ENCODE assay signal across 9 cellular contexts in genomic region chr2:70553334-70553583, GRCh38. TPM values are rescaled to one million over a fixed set of nuclear protein-coding genes. Genes with fewer than 3 reads are reported as not detected.
DNase-seq lines count a peak whose midpoint lies in the region; ATAC-seq, FAIRE-seq and TF ChIP-seq lines count a peak whose summit lies in the region.
"Had no signal": no experiment of that assay in that cellular context is flagged by ENCODE, and none has a peak within 500 bp of the region (broad histone marks: within the 10 kb centered on the region; RNA-seq: fewer than 3 reads in every experiment).

No MANE protein-coding gene starts in this region.

- TF ChIP-seq POLR2A in GM12878 (IDR thresholded peaks at IDR 0.05; ENCODE audit: low read depth, low read length), result no peak

- WGBS in GM12878 (ENCODE audit: insufficient coverage, insufficient replicate concordance, low lambda C conversion rate, missing lambda C conversion rate), result 2% methylated on average over 18 of the region's 18 CpGs

- TF ChIP-seq CTCF in GM12878 (IDR thresholded peaks at IDR 0.05 in 2 of 3, conservative IDR thresholded peaks at IDR 0.05 in 1 of 3; ENCODE audit: control insufficient read depth in 2 of 3, extremely low read depth in 1 of 3, insufficient read depth in 1 of 3, low read depth in 3 of 3, low read length in 3 of 3), result no peak

- POLR2A ChIA-PET in GM12878 (lab: Charles Lee), result no interaction called here

- no peaks in the 10 kb centered on the region for H3K36me3 Mint-ChIP-seq in activated naive CD4-positive, alpha-beta T cell treated with anti-CD3 and anti-CD28 coated beads for 36 hours (ENCODE audit: low read depth)

- no peaks in the 10 kb centered on the region for H3K79me2 ChIP-seq in GM12878 (ENCODE audit: control insufficient read depth, insufficient read depth, low read length)

- intact Hi-C loops in activated naive CD4-positive, alpha-beta T cell treated with anti-CD3 and anti-CD28 coated beads for 36 hours (cut with micrococcal nuclease), result loop anchor here (2.0 to 5.0 kb wide), 3 partner anchors 81 to 234 kb away; no protein-coding TSS in a partner anchor
- intact Hi-C loops in GM12878 (cut with micrococcal nuclease; ENCODE audit: unreplicated experiment), result no loop called here

- peaks cover 11 to 16% of the 10 kb centered on the region in 2 experiments for H3K27me3 ChIP-seq in GM12878 (replicated peaks in 1 of 2; ENCODE audit: control insufficient read depth in 2 of 2, insufficient read depth in 2 of 2, low read length in 1 of 2)
- peaks cover 7 to 43% (median 16%) of the 10 kb centered on the region in 5 donors for H3K27me3 ChIP-seq in subcutaneous abdominal adipose tissue (ENCODE audit: control insufficient read depth in 5 of 5, insufficient read depth in 4 of 5, low read length in 5 of 5)

- H3K9me3 ChIP-seq in GM12878 (replicated peaks; ENCODE audit: control insufficient read depth, insufficient read depth, low read length) (no peaks in the 10 kb centered on the region), subcutaneous abdominal adipose tissue (ENCODE audit: control insufficient read depth in 5 of 5, low read length in 5 of 5) (no peaks in the 10 kb centered on the region)

- in situ Hi-C loops in GM12878 (cut with MboI), result no loop called here

- BruUV-seq in GM12878 (replicated peaks; lab: Mats Ljungman, UMichigan), result no TSS peak

- SMC1A ChIA-PET in GM12878 (lab: Charles Lee; ENCODE audit: uncharacterized antibody, unreplicated experiment), result no interaction called here

- peaks cover 14% of the 10 kb centered on the region for H3K4me1 Mint-ChIP-seq in activated naive CD4-positive, alpha-beta T cell treated with anti-CD3 and anti-CD28 coated beads for 36 hours (ENCODE audit: low read depth)

- H3K9me3 Mint-ChIP-seq in activated naive CD4-positive, alpha-beta T cell treated with anti-CD3 and anti-CD28 coated beads for 36 hours, result no peaks in the 10 kb centered on the region

- no peaks in the 10 kb centered on the region; the same call in 1 of the 2 replicates for H4K20me1 ChIP-seq in GM12878 (ENCODE audit: control insufficient read depth, insufficient read depth)

- H3K4me3 ChIP-seq in GM12878 (no peak overlapping the region), subcutaneous abdominal adipose tissue (ENCODE audit: low read depth in 1 of 5, low read length in 5 of 5) (peak overlapping the region; percentile 40 to 70 (median 63))

- H3K4me3 Mint-ChIP-seq in activated naive CD4-positive, alpha-beta T cell treated with anti-CD3 and anti-CD28 coated beads for 36 hours, result peak overlapping the region; percentile 78

- TF ChIP-seq RAD21 in GM12878 (IDR thresholded peaks at IDR 0.05; ENCODE audit: insufficient read depth, low read depth, low read length), result no peak

- no peak for FAIRE-seq in GM12878 (lab: Jason Lieb, UNC)
- FAIRE-seq: colon had no signal

- H3K9ac ChIP-seq in GM12878 (ENCODE audit: control insufficient read depth, insufficient read depth, low read length) (no peak overlapping the region), subcutaneous abdominal adipose tissue (ENCODE audit: low read length in 5 of 5) (peak overlapping the region in 3 of 5 donors; percentile 48 to 69 (median 63))

- H3K4me1 ChIP-seq in GM12878 (ENCODE audit: control insufficient read depth, insufficient read depth, low read length), result no peaks in the 10 kb centered on the region
- peaks cover 0 to 23% (median 20%) of the 10 kb centered on the region in 5 donors for H3K4me1 ChIP-seq in subcutaneous abdominal adipose tissue (ENCODE audit: control insufficient read depth in 5 of 5, insufficient read depth in 5 of 5, low read length in 5 of 5)

- H2AFZ ChIP-seq in GM12878 (ENCODE audit: control insufficient read depth, low read depth, low read length), result no peak overlapping the region

- no peak overlapping the region for H3K27ac Mint-ChIP-seq in activated naive CD4-positive, alpha-beta T cell treated with anti-CD3 and anti-CD28 coated beads for 36 hours

- DNase-seq in activated naive CD4-positive, alpha-beta T cell treated with anti-CD3 and anti-CD28 coated beads for 36 hours, result peak; percentile 62
- DNase-seq in activated naive CD4-positive, alpha-beta T cell treated with anti-CD3 and anti-CD28 coated beads, Interleukin-2, amount 50 U/mL, for 16 hours, result no peak
- DNase-seq in NCI-H187 treated with DMSO at 0.1 percent for 48 hours (lab: John Stamatoyannopoulos, UW), result peak; percentile 13
- DNase-seq in GM12878 (ENCODE audit: low read depth, low spot score), result no peak
- peak; percentile 67 for DNase-seq in left lobe of liver (ENCODE audit: low spot score)
- no peak for DNase-seq in GF-D8 (lab: John Stamatoyannopoulos, UW)

- RAD21 ChIA-PET in GM12878 (lab: Charles Lee; ENCODE audit: unreplicated experiment), result no interaction called here

- ATAC-seq in GM12878 (peak; percentile 12; the same call in 2 of the 3 replicates), left lobe of liver (peak; percentile 64), GM21423 (IDR thresholded peaks at IDR 0.05; ENCODE audit: unreplicated experiment) (no peak)

- CTCF ChIA-PET in activated naive CD4-positive, alpha-beta T cell treated with anti-CD3 and anti-CD28 coated beads for 36 hours (lab: Charles Lee), result interaction anchor here (1.1 to 3.4 kb wide), 5 partner anchors 13 to 249 kb away, joined by 3 to 14 read pairs (median 6); no protein-coding TSS in a partner anchor
- CTCF ChIA-PET in GM12878 (lab: Yijun Ruan, JAX), result no interaction called here

- H3K27me3 Mint-ChIP-seq in activated naive CD4-positive, alpha-beta T cell treated with anti-CD3 and anti-CD28 coated beads for 36 hours (ENCODE audit: low read depth), result peaks cover 11% of the 10 kb centered on the region

- H3K36me3 ChIP-seq in GM12878 (ENCODE audit: control insufficient read depth in 2 of 2, insufficient read depth in 2 of 2, low read length in 1 of 2) (no peaks in the 10 kb centered on the region), subcutaneous abdominal adipose tissue (ENCODE audit: control insufficient read depth in 5 of 5, insufficient read depth in 5 of 5, low read length in 5 of 5) (no peaks in the 10 kb centered on the region)

- TF ChIP-seq EP300 in GM12878 (IDR thresholded peaks at IDR 0.05; ENCODE audit: borderline replicate concordance in 1 of 2, control insufficient read depth in 1 of 2, low read depth in 2 of 2, low read length in 2 of 2), result no peak

- H3K4me2 ChIP-seq in GM12878 (ENCODE audit: control insufficient read depth, insufficient read depth), result peak overlapping the region; percentile 59

- no peak overlapping the region for H3K27ac ChIP-seq in GM12878 (ENCODE audit: control insufficient read depth, insufficient read depth)
- H3K27ac ChIP-seq in subcutaneous abdominal adipose tissue (ENCODE audit: low read depth, low read length), result no peak overlapping the region

TF ChIP-seq in GM12878, 131 proteins besides CTCF, POLR2A, EP300 and RAD21:
- TF ChIP-seq EZH2 (IDR thresholded peaks at IDR 0.05; ENCODE audit: borderline replicate concordance, control insufficient read depth, low read depth, low read length) (peak; percentile 81; the same call in 1 of the 2 replicates), MYC (IDR thresholded peaks at IDR 0.05; ENCODE audit: insufficient read depth, insufficient read length, insufficient replicate concordance, low read length, severe bottlenecking) (no peak)

RNA-seq across cellular contexts. Expression of gene TGFA, which starts 0.4 kb away (rescaled TPM):
- total RNA-seq in activated naive CD4-positive, alpha-beta T cell treated with anti-CD3 and anti-CD28 coated beads for 36 hours, result under 1 TPM; 0.33 to 0.64 TPM
- not detected in 2 replicates for total RNA-seq in GM12878 (2013; cell fraction: nucleolus; rRNA removed)
- not detected in 2 replicates for total RNA-seq in GM12878 (2014; rRNA removed)
- total RNA-seq in GM12878 (2014; rRNA removed; fragmentation: Illumina TruSeq; extraction: Trizol), result not detected in 2 replicates
- total RNA-seq in GM12878 (2021), result 0.23 TPM in 1 of 2 replicates, not detected in the other
- polyA plus RNA-seq in GM12878 (2011; ENCODE audit: low read depth), result not detected
- polyA plus RNA-seq in GM12878 (2011; rRNA removed), result not detected in 2 replicates
- not detected in 2 replicates for polyA plus RNA-seq in GM12878 (2011; cell fraction: cytosol; rRNA removed)
- not detected in 2 replicates for polyA plus RNA-seq in GM12878 (2011; cell fraction: nucleus; rRNA removed)
- not detected in 2 replicates for polyA plus RNA-seq in GM12878 (2012)
- polyA plus RNA-seq in GM12878 (2014; fragmentation: Illumina TruSeq; extraction: Trizol), result not detected in 2 replicates
- polyA plus RNA-seq in GM12878 (2014; fragmentation: Nextera tagmentation; extraction: Ambion mirVana), result not detected
- 0.03 TPM in 1 of 2 replicates, not detected in the other for polyA plus RNA-seq in GM12878 (2014; rRNA removed)
- polyA plus RNA-seq in GM12878 (2016; fragmentation: Nextera tagmentation; extraction: Ambion mirVana), result not detected
- not detected in 2 replicates for polyA minus RNA-seq in GM12878 (2011; rRNA and poly(A)+ RNA removed)
- not detected in 2 replicates for polyA minus RNA-seq in GM12878 (2011; cell fraction: cytosol; rRNA and poly(A)+ RNA removed)
- polyA minus RNA-seq in GM12878 (2011; cell fraction: nucleus; rRNA and poly(A)+ RNA removed), result not detected in 2 replicates
- total RNA-seq in left lobe of liver, result 5.0 TPM

Comparison
In these comparisons a context has a peak if more than half of its experiments do, and no peak if none do; other contexts are left out.
1. DNase-seq: peak in activated naive CD4-positive, alpha-beta T cell treated with anti-CD3 and anti-CD28 coated beads for 36 hours (single experiment), NCI-H187 treated with DMSO at 0.1 percent for 48 hours (single experiment) and left lobe of liver (single experiment); none in activated naive CD4-positive, alpha-beta T cell treated with anti-CD3 and anti-CD28 coated beads, Interleukin-2, amount 50 U/mL, for 16 hours (single experiment), GM12878 (single experiment) and GF-D8 (single experiment).